ENCODE assay signal across 9 cellular contexts in the genomic region with DNA sequence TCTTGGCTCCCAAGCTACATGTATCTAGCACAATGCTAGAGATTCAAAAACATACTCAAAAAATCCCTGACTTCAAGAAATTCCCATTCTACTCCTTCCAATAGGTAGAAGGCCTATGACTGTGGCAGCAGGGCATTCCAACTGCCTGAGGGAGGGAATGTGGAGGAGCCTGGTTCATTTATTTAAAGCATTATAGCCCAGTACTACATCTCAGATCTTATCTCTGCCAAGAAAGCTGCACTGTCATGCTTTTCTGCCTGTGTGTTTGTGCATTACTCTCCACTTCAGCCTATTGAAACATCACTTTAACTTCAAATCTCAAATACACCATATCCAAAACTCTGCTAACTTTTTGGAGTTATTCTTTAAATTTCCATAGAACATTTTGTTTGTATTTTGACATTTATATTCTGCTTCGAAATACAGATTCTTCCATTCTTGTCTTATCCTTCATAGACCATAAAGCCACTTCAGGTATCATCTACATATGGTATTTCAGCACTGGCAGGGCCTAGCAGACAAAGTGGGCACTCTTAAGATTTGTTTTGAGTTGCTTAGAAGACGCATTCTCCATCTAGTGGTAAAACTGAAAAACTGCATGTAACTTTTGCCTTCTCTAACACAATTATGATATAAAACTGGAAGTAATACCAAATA. TPM values are rescaled to one million over a fixed set of nuclear protein-coding genes. Genes with fewer than 3 reads are reported as not detected.
DNase-seq lines count a peak whose midpoint lies in the region; ATAC-seq and TF ChIP-seq lines count a peak whose summit lies in the region.
"Had no signal": no experiment of that assay in that cellular context is flagged by ENCODE, and none has a peak within 500 bp of the region (broad histone marks: within the 10 kb centered on the region; RNA-seq: fewer than 3 reads in every experiment).

No MANE protein-coding gene starts in this region.

- ATAC-seq in GM18499 (IDR thresholded peaks at IDR 0.05; ENCODE audit: insufficient read depth, unreplicated experiment) = peak; percentile 73
- ATAC-seq in GM18519 (IDR thresholded peaks at IDR 0.05; ENCODE audit: low FRiP score, unreplicated experiment) = no peak

- DNase-seq in CD14-positive monocyte (ENCODE audit: low spot score) (no peak), Karpas-422 (peak; percentile 77), SW480 (ENCODE audit: low spot score) (peak; percentile 62), fibroblast of peridontal ligament (ENCODE audit: extremely low read depth) (peak; percentile 76), mesenteric fat pad (ENCODE audit: low spot score) (no peak)

- TF ChIP-seq CTCF in CD14-positive monocyte (IDR thresholded peaks at IDR 0.05) (peak; percentile 83), parathyroid adenoma (IDR thresholded peaks at IDR 0.05) (peak; percentile 54)

- H3K4me3 Mint-ChIP-seq in CD14-positive monocyte = no peak overlapping the region

- H3K79me2 ChIP-seq in Karpas-422 (ENCODE audit: low read length) = no peaks in the 10 kb centered on the region
- H3K79me2 ChIP-seq in parathyroid adenoma = no peaks in the 10 kb centered on the region

- no peaks in the 10 kb centered on the region for H3K36me3 Mint-ChIP-seq in CD14-positive monocyte

- H2AFZ ChIP-seq in Karpas-422 (ENCODE audit: low read length) (no peak overlapping the region), parathyroid adenoma (peak overlapping the region; percentile 8)

- no peak overlapping the region for H3K27ac Mint-ChIP-seq in CD14-positive monocyte

- no peaks in the 10 kb centered on the region for H3K27me3 ChIP-seq in Karpas-422 (ENCODE audit: low read length)
- H3K27me3 ChIP-seq in parathyroid adenoma (ENCODE audit: control insufficient read depth, insufficient read depth, low read length) = no peaks in the 10 kb centered on the region
- H3K27me3 ChIP-seq: neutrophil had no signal

- H3K4me2 ChIP-seq in Karpas-422 (ENCODE audit: low read depth, low read length, poor library complexity, severe bottlenecking) (no peak overlapping the region), parathyroid adenoma (ENCODE audit: low read length) (no peak overlapping the region)

- H3K36me3 ChIP-seq in Karpas-422 (ENCODE audit: insufficient read depth, low read length) (no peaks in the 10 kb centered on the region), parathyroid adenoma (ENCODE audit: control insufficient read depth, insufficient read depth, low read length) (no peaks in the 10 kb centered on the region)
- H3K36me3 ChIP-seq: neutrophil had no signal

- no peaks in the 10 kb centered on the region for H3K9me3 ChIP-seq in Karpas-422 (ENCODE audit: low read length)
- no peaks in the 10 kb centered on the region for H3K9me3 ChIP-seq in parathyroid adenoma (ENCODE audit: control insufficient read depth, low read length)
- H3K9me3 ChIP-seq: neutrophil had no signal

- no peaks in the 10 kb centered on the region for H3K9me2 ChIP-seq in Karpas-422 (replicated peaks; ENCODE audit: insufficient read depth, low read length)

- no peak overlapping the region for H3K9ac ChIP-seq in Karpas-422 (ENCODE audit: low read length)
- H3K9ac ChIP-seq in parathyroid adenoma = no peak overlapping the region

- H3K4me3 ChIP-seq in Karpas-422 (ENCODE audit: low read length) (no peak overlapping the region), parathyroid adenoma (ENCODE audit: low read depth, low read length) (no peak overlapping the region)

- no peaks in the 10 kb centered on the region for H3K4me1 ChIP-seq in Karpas-422 (ENCODE audit: low read length)
- H3K4me1 ChIP-seq in parathyroid adenoma = no peaks in the 10 kb centered on the region

- H4K20me1 ChIP-seq in Karpas-422 (ENCODE audit: insufficient read depth, low read depth, low read length) = no peaks in the 10 kb centered on the region

- intact Hi-C loops in CD14-positive monocyte (cut with micrococcal nuclease) = loop anchor here in 1 of 2 donors (10.0 kb wide), 1 partner anchor 58 kb away; a partner anchor contains a TSS

- H3K4me1 Mint-ChIP-seq in CD14-positive monocyte = no peaks in the 10 kb centered on the region

- no peak overlapping the region for H3K27ac ChIP-seq in Karpas-422 (ENCODE audit: low read length)
- H3K27ac ChIP-seq in parathyroid adenoma = no peak overlapping the region
- H3K27ac ChIP-seq: neutrophil had no signal

- H3K9me3 Mint-ChIP-seq in CD14-positive monocyte = peaks cover 0 to 3% (median 0%) of the 10 kb centered on the region in 7 donors

- peaks cover 0 to 2% (median 0%) of the 10 kb centered on the region in 3 donors for H3K27me3 Mint-ChIP-seq in CD14-positive monocyte (ENCODE audit: low read depth in 3 of 3)

RNA-seq across cellular contexts. Expression of a gene that starts 59.1 kb away (rescaled TPM):
- 1 to 10 TPM; 1.2 to 3.8 TPM for polyA plus RNA-seq in CD14-positive monocyte
- total RNA-seq in Karpas-422 (2014; rRNA removed; shearing (Covaris generic); ENCODE audit: low replicate concordance) = 3.0 and 6.3 TPM in 2 replicates
- total RNA-seq in mesenteric fat pad = 16.1 TPM

Comparison
In these comparisons a context has a peak if more than half of its experiments do, and no peak if none do; other contexts are left out.
1. DNase-seq: peak in Karpas-422 (single experiment), SW480 (single experiment) and fibroblast of peridontal ligament (single experiment); none in CD14-positive monocyte (single experiment) and mesenteric fat pad (single experiment).